Comparison of ENCODE assay signal across 8 cellular contexts in the genomic region with DNA sequence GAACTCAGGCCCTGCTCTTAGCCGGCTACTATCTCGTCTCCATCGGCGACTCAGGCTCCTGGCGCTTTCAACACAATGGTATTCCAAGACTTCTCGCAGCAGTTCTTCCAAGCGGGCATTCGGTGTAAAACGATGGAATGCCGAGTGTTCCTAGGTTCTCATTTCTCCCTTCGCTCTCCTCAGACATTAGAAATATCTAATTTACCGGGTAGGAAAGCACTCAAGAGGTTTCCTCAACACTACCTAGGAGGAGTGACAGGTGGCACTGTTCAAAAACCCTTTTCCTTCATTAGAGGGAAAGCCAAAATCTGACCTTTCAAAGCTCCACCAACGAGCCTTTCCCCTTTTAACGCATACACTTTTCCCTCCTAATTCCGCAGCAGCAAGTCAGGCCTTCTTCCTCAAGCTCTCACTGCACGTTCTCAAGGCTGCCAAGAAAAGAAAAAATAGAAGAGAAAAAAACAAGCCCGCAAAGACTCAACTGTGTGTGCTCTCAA. TPM values are rescaled to one million over a fixed set of nuclear protein-coding genes. Genes with fewer than 3 reads are reported as not detected.
DNase-seq lines count a peak whose midpoint lies in the region; ATAC-seq and TF ChIP-seq lines count a peak whose summit lies in the region.

No MANE protein-coding gene starts in this region.

- H3F3A ChIP-seq in GM23338 (replicated peaks; ENCODE audit: low read depth) = 0 out of 2 replicates have a peak, but pooled peaks cover 25% of the 10 kb centered on the region

- H3K4me3 ChIP-seq in GM23338 (peak overlapping the region; percentile 98), OCI-LY3 (ENCODE audit: low read length) (peak overlapping the region; percentile 99), uterus (peak overlapping the region; percentile 71 to 81)

- 0 out of 2 replicates have a peak overlapping the region, but pooled peaks have one; percentile 63 for H2AFZ ChIP-seq in GM23338
- H2AFZ ChIP-seq in OCI-LY3 (ENCODE audit: low read depth, low read length) = 0 out of 2 replicates have a peak overlapping the region, but pooled peaks have one; percentile 41

- peaks cover 7% of the 10 kb centered on the region for H3K27me3 Mint-ChIP-seq in GM23338 (ENCODE audit: insufficient read depth, low read depth, poor library complexity)

- peaks cover 65% of the 10 kb centered on the region for H3K36me3 Mint-ChIP-seq in GM23338 (ENCODE audit: low read depth)

- DNase-seq in NCI-H524 (lab: John Stamatoyannopoulos, UW) (peak; percentile 41 to 65), NCI-H524 treated with DMSO at 0.1 percent for 48 hours (lab: John Stamatoyannopoulos, UW) (no peak), GM23338 (ENCODE audit: low spot score) (peak; percentile 58), cerebellar cortex (ENCODE audit: low spot score) (peak; percentile 67), lung microvascular endothelial cell (ENCODE audit: low read depth in 2 of 2) (peak; percentile 32 to 33), uterus (no peak)

- H3K9me3 ChIP-seq in OCI-LY3 (ENCODE audit: insufficient read depth, low read length) (no peaks in the 10 kb centered on the region), uterus (no peaks in the 10 kb centered on the region)

- intact Hi-C loops in uterus (cut with DNase I; ENCODE audit: low total_unique reads) = loop anchor here (5.0 to 10.0 kb wide), 2 partner anchors 71 to 456 kb away; a partner anchor contains a TSS

- H3K27ac ChIP-seq in GM23338 (ENCODE audit: low read depth) = 0 out of 2 replicates have a peak overlapping the region, but pooled peaks have one; percentile 6
- H3K27ac ChIP-seq in OCI-LY3 (ENCODE audit: low read length) = peak overlapping the region; percentile 38
- H3K27ac ChIP-seq in uterus = peak overlapping the region; percentile 68 to 78

- peak overlapping the region; percentile 94 for H3K4me2 ChIP-seq in GM23338
- H3K4me2 ChIP-seq in OCI-LY3 (ENCODE audit: low read length) = peak overlapping the region; percentile 91

- peaks cover 12% of the 10 kb centered on the region; the same call in 1 of the 2 replicates for H3K36me3 ChIP-seq in GM23338 (ENCODE audit: insufficient read depth)
- H3K36me3 ChIP-seq in OCI-LY3 (replicated peaks; ENCODE audit: low read depth, low read length) = peaks cover 28% of the 10 kb centered on the region
- no peaks in the 10 kb centered on the region for H3K36me3 ChIP-seq in uterus

- TF ChIP-seq POLR2A in uterus (IDR thresholded peaks at IDR 0.05) = no peak

- TF ChIP-seq CTCF in GM23338 (conservative IDR thresholded peaks at IDR 0.05; ENCODE audit: low read depth in 2 of 2) = peak; percentile 33 to 45; a peak in 3 of 4 replicates
- peak; percentile 49 for TF ChIP-seq CTCF in OCI-LY3 (IDR thresholded peaks at IDR 0.05; ENCODE audit: low read depth, low read length)
- no peak for TF ChIP-seq CTCF in uterus (IDR thresholded peaks at IDR 0.05)

- peak overlapping the region; percentile 83 for H3K27ac Mint-ChIP-seq in GM23338

- H3K9me3 Mint-ChIP-seq in GM23338 = no peaks in the 10 kb centered on the region

- peak overlapping the region; percentile 97 for H3K4me3 Mint-ChIP-seq in GM23338

- ATAC-seq in GM23338 (peak; percentile 50), HG03175 (IDR thresholded peaks at IDR 0.05; ENCODE audit: unreplicated experiment) (no peak)

- no peaks in the 10 kb centered on the region for H3K27me3 ChIP-seq in GM23338 (ENCODE audit: insufficient read depth)
- H3K27me3 ChIP-seq in OCI-LY3 (ENCODE audit: low read depth, low read length) = no peaks in the 10 kb centered on the region
- no peaks in the 10 kb centered on the region for H3K27me3 ChIP-seq in uterus

- no peaks in the 10 kb centered on the region for H3K9me2 ChIP-seq in GM23338 (ENCODE audit: insufficient read depth)

- H3K4me1 Mint-ChIP-seq in GM23338 = peaks cover 24% of the 10 kb centered on the region

- H3K4me1 ChIP-seq in GM23338 (ENCODE audit: insufficient read depth) (peaks cover 21% of the 10 kb centered on the region), OCI-LY3 (ENCODE audit: low read length) (peaks cover 18% of the 10 kb centered on the region), uterus (peaks cover 8 to 13% of the 10 kb centered on the region in 2 donors)

- H4K20me1 ChIP-seq in GM23338 (replicated peaks; ENCODE audit: insufficient read depth) (peaks cover 45% of the 10 kb centered on the region), OCI-LY3 (ENCODE audit: insufficient read depth, low read length) (0 out of 2 replicates have a peak, but pooled peaks cover 7% of the 10 kb centered on the region)

- H3K79me2 ChIP-seq in GM23338 (replicated peaks; ENCODE audit: insufficient read depth) = peaks cover 58% of the 10 kb centered on the region
- H3K79me2 ChIP-seq in OCI-LY3 (ENCODE audit: low read length) = peaks cover 77% of the 10 kb centered on the region

- H3K9ac ChIP-seq in OCI-LY3 (ENCODE audit: low read length) = peak overlapping the region; percentile 97

TF ChIP-seq in GM23338, 12 proteins besides CTCF, POLR2A, EP300 and RAD21 (continues in another document):
- TF ChIP-seq EZH2 (IDR thresholded peaks at IDR 0.05; ENCODE audit: low read depth, unreplicated experiment) (no peak), STAT1 (IDR thresholded peaks at IDR 0.05; ENCODE audit: unreplicated experiment) (no peak), EZH2phosphoT487 (IDR thresholded peaks at IDR 0.05; ENCODE audit: unreplicated experiment) (no peak), ZNF114 (CRISPR knock-in tag; IDR thresholded peaks at IDR 0.05) (no peak), CREB1 (CRISPR knock-in tag; IDR thresholded peaks at IDR 0.05; ENCODE audit: low read depth) (no peak)
- TF ChIP-seq, protein P1, sequence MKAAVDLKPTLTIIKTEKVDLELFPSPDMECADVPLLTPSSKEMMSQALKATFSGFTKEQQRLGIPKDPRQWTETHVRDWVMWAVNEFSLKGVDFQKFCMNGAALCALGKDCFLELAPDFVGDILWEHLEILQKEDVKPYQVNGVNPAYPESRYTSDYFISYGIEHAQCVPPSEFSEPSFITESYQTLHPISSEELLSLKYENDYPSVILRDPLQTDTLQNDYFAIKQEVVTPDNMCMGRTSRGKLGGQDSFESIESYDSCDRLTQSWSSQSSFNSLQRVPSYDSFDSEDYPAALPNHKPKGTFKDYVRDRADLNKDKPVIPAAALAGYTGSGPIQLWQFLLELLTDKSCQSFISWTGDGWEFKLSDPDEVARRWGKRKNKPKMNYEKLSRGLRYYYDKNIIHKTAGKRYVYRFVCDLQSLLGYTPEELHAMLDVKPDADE (IDR thresholded peaks at IDR 0.05) = no peak
- TF ChIP-seq, protein P2, sequence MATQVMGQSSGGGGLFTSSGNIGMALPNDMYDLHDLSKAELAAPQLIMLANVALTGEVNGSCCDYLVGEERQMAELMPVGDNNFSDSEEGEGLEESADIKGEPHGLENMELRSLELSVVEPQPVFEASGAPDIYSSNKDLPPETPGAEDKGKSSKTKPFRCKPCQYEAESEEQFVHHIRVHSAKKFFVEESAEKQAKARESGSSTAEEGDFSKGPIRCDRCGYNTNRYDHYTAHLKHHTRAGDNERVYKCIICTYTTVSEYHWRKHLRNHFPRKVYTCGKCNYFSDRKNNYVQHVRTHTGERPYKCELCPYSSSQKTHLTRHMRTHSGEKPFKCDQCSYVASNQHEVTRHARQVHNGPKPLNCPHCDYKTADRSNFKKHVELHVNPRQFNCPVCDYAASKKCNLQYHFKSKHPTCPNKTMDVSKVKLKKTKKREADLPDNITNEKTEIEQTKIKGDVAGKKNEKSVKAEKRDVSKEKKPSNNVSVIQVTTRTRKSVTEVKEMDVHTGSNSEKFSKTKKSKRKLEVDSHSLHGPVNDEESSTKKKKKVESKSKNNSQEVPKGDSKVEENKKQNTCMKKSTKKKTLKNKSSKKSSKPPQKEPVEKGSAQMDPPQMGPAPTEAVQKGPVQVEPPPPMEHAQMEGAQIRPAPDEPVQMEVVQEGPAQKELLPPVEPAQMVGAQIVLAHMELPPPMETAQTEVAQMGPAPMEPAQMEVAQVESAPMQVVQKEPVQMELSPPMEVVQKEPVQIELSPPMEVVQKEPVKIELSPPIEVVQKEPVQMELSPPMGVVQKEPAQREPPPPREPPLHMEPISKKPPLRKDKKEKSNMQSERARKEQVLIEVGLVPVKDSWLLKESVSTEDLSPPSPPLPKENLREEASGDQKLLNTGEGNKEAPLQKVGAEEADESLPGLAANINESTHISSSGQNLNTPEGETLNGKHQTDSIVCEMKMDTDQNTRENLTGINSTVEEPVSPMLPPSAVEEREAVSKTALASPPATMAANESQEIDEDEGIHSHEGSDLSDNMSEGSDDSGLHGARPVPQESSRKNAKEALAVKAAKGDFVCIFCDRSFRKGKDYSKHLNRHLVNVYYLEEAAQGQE (IDR thresholded peaks at IDR 0.05; ENCODE audit: unreplicated experiment) = no peak

RNA-seq across cellular contexts. Expression of a gene that starts 0.6 kb away (rescaled TPM):
- 100 and 112 TPM in 2 replicates for total RNA-seq in GM23338 (2014; rRNA removed; shearing (Covaris generic))
- polyA plus RNA-seq in GM23338 (2016; fragmentation: Nextera tagmentation; extraction: Ambion mirVana) = 55.0 and 66.4 TPM in 2 replicates
- 73.9 and 92.3 TPM in 2 replicates for total RNA-seq in lung microvascular endothelial cell
- total RNA-seq in uterus = 10 to 100 TPM; 38.4 to 75.1 (median 67.4) TPM

RNA-seq across cellular contexts. Expression of a gene that starts 16.8 kb away (rescaled TPM):
- 91.9 and 103 TPM in 2 replicates for total RNA-seq in GM23338 (2014; rRNA removed; shearing (Covaris generic))
- polyA plus RNA-seq in GM23338 (2016; fragmentation: Nextera tagmentation; extraction: Ambion mirVana) = 90.6 and 90.8 TPM in 2 replicates
- total RNA-seq in lung microvascular endothelial cell (68.7 and 70.0 TPM in 2 replicates), uterus (10 to 100 TPM; 62.6 to 88.4 (median 67.4) TPM)

Comparison
In these comparisons a context has a peak if more than half of its experiments do, and no peak if none do; other contexts are left out.
1. DNase-seq: peak in NCI-H524 (2 of 2), GM23338 (single experiment), cerebellar cortex (single experiment) and lung microvascular endothelial cell (2 of 2); none in NCI-H524 treated with DMSO at 0.1 percent for 48 hours (single experiment) and uterus (0 of 2).
2. H3K27ac ChIP-seq: peak in every context shown above with its lines; median percentile 73 in uterus; 38 in OCI-LY3; 6 in GM23338.
3. CTCF ChIP-seq: peak in GM23338 (2 of 2) and OCI-LY3 (single experiment); none in uterus (0 of 4).
4. Peak in every context shown above with its lines, with median percentiles within 50 percentile points of each other: H3K4me3 ChIP-seq.